In the genomic region with DNA sequence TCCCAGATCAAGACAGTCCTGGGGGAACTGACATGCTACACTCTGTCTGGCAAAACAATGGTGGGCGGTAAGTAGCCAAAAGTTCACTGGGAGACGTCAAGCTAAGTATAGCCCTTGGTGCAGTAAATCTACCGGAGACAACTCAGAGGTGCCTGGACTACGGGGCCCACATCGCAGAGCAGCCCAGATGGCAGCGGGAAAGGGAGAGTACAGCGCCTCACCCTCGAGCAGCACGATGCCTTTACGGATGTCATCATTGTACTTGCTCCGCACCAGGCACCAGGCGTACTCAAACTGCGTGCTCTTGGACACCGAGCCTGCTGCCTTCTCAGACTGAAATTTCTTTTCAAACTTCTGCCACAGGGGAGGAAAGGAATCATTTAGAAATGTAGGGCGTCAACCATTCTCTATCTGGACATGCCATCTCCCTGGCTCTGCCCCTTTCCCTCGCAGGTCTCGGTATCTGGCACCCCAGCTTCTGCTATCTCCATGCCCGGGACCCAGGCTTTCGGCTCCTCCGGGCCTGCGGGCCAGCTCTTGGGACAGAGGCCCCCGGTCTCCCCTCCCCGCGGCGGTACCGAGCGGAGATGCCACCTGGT, we compare ENCODE assay signal across 1 cellular context.
A peak's percentile ranks its signal among the peaks of the same experiment; 100 is the strongest.
TF ChIP-seq lines count a peak whose summit lies in the region.

No MANE protein-coding gene starts in this region.

TF ChIP-seq in K562, 482 proteins besides CTCF, POLR2A, EP300 and RAD21 (continues in another document):
- TF ChIP-seq TOE1 (IDR thresholded peaks at IDR 0.05; ENCODE audit: borderline replicate concordance) (peak; percentile 52; the same call in 1 of the 2 replicates), TOE1 (CRISPR knock-in tag; IDR thresholded peaks at IDR 0.05; ENCODE audit: borderline replicate concordance, low read depth) (no peak), ZNF668 (CRISPR knock-in tag; IDR thresholded peaks at IDR 0.05) (no peak), CBFA2T3 (IDR thresholded peaks at IDR 0.05) (peak; percentile 62), SPI1 (IDR thresholded peaks at IDR 0.05; ENCODE audit: borderline replicate concordance, low read depth, low read length) (no peak), MYNN (IDR thresholded peaks at IDR 0.05) (0 out of 2 replicates have a peak, but pooled peaks have one; percentile 45), MYNN (CRISPR knock-in tag; IDR thresholded peaks at IDR 0.05) (no peak), CCNT2 (IDR thresholded peaks at IDR 0.05; ENCODE audit: borderline replicate concordance, extremely low read depth, insufficient read length, low read depth, low read length) (peak; percentile 59), CBX1 (IDR thresholded peaks at IDR 0.05; ENCODE audit: low read depth) (no peak), TBL1XR1 (IDR thresholded peaks at IDR 0.05; ENCODE audit: low read length in 2 of 2) (peak in 1 of 2 experiments; percentile 36; a peak in 1 of 4 replicates), NEUROD1 (IDR thresholded peaks at IDR 0.05; ENCODE audit: borderline replicate concordance, low read depth, low read length, partially characterized antibody) (no peak), MAFF (IDR thresholded peaks at IDR 0.05; ENCODE audit: low read length) (no peak), ZBTB7A (IDR thresholded peaks at IDR 0.05; ENCODE audit: borderline replicate concordance, control insufficient read depth, low read depth, low read length) (peak; percentile 95), RCOR1 (IDR thresholded peaks at IDR 0.05; ENCODE audit: borderline replicate concordance in 1 of 2, low read depth in 2 of 2, low read length in 2 of 2) (peak; percentile 32 to 52; a peak in 2 of 4 replicates), KAT2B (IDR thresholded peaks at IDR 0.05; ENCODE audit: low read depth, low read length) (no peak), HMGN3 (IDR thresholded peaks at IDR 0.05; ENCODE audit: borderline replicate concordance, extremely low read depth, insufficient read length, low read depth, low read length) (peak; percentile 73), SUPT5H (IDR thresholded peaks at IDR 0.05) (no peak), FOXJ3 (CRISPR knock-in tag; IDR thresholded peaks at IDR 0.05) (no peak), HNRNPL (IDR thresholded peaks at IDR 0.05; ENCODE audit: low read depth, low read length) (no peak), ZNF551 (CRISPR knock-in tag; IDR thresholded peaks at IDR 0.05) (no peak), ZNF79 (CRISPR knock-in tag; IDR thresholded peaks at IDR 0.05; ENCODE audit: low read depth) (no peak), SOX6 (IDR thresholded peaks at IDR 0.05) (no peak), RBM15 (IDR thresholded peaks at IDR 0.05; ENCODE audit: insufficient read depth, low read length) (no peak), ZFP1 (CRISPR knock-in tag; IDR thresholded peaks at IDR 0.05) (no peak), CXXC5 (CRISPR knock-in tag; IDR thresholded peaks at IDR 0.05) (peak; percentile 69; the same call in 1 of the 2 replicates), PHF21A (IDR thresholded peaks at IDR 0.05; ENCODE audit: borderline replicate concordance, low read depth) (no peak), RBM39 (optimal IDR thresholded peaks at IDR 0.05; ENCODE audit: low read depth, low read length) (no peak), HDAC8 (tag; IDR thresholded peaks at IDR 0.05) (no peak), TEAD4 (IDR thresholded peaks at IDR 0.05; ENCODE audit: low read length) (no peak), TEAD4 (CRISPR knock-in tag; IDR thresholded peaks at IDR 0.05; ENCODE audit: borderline replicate concordance) (no peak), CREBBP (IDR thresholded peaks at IDR 0.05; ENCODE audit: low read depth, low read length) (no peak), ZNF76 (CRISPR knock-in tag; IDR thresholded peaks at IDR 0.05; ENCODE audit: borderline replicate concordance) (0 out of 2 replicates have a peak, but pooled peaks have one; percentile 32), YBX1 (IDR thresholded peaks at IDR 0.05) (no peak), POLR2H (tag; IDR thresholded peaks at IDR 0.05; ENCODE audit: low read depth) (no peak), RBBP5 (IDR thresholded peaks at IDR 0.05; ENCODE audit: borderline replicate concordance, insufficient read depth, low read length, poor library complexity, severe bottlenecking) (peak; percentile 6), WHSC1 (IDR thresholded peaks at IDR 0.05; ENCODE audit: low read length) (no peak), ZNF324 (CRISPR knock-in tag; IDR thresholded peaks at IDR 0.05) (no peak), U2AF1 (optimal IDR thresholded peaks at IDR 0.05; ENCODE audit: low read depth, low read length) (no peak), LCOR (CRISPR knock-in tag; IDR thresholded peaks at IDR 0.05) (0 out of 2 replicates have a peak, but pooled peaks have one; percentile 18), ATF7 (IDR thresholded peaks at IDR 0.05) (0 out of 2 replicates have a peak, but pooled peaks have one; percentile 45), KLF16 (IDR thresholded peaks at IDR 0.05) (no peak), FIP1L1 (IDR thresholded peaks at IDR 0.05; ENCODE audit: low read depth, low read length, poor library complexity, severe bottlenecking) (peak; percentile 28), DIDO1 (tag; IDR thresholded peaks at IDR 0.05; ENCODE audit: low read depth) (no peak), SRSF7 (optimal IDR thresholded peaks at IDR 0.05; ENCODE audit: low read depth, low read length) (no peak), EGR1 (conservative IDR thresholded peaks at IDR 0.05) (peak; percentile 17; the same call in 1 of the 2 replicates), MAFK (IDR thresholded peaks at IDR 0.05; ENCODE audit: low read length) (0 out of 2 replicates have a peak, but pooled peaks have one; percentile 8), NCOR1 (IDR thresholded peaks at IDR 0.05) (peak; percentile 57; the same call in 1 of the 2 replicates), TAF15 (IDR thresholded peaks at IDR 0.05; ENCODE audit: low read depth, low read length) (no peak), CEBPG (CRISPR knock-in tag; IDR thresholded peaks at IDR 0.05) (no peak), CEBPG (tag; conservative IDR thresholded peaks at IDR 0.05 in 1 of 2, IDR thresholded peaks at IDR 0.05 in 1 of 2) (0 out of 4 replicates have a peak, but pooled peaks of 1 of the 2 experiments have one; percentile 9), KAT8 (IDR thresholded peaks at IDR 0.05; ENCODE audit: low read depth) (no peak), XRCC5 (IDR thresholded peaks at IDR 0.05; ENCODE audit: low read depth, low read length) (no peak), FUS (optimal IDR thresholded peaks at IDR 0.05; ENCODE audit: low read depth, low read length) (no peak), SRSF9 (IDR thresholded peaks at IDR 0.05; ENCODE audit: borderline replicate concordance, low read depth, low read length) (no peak), JUND (IDR thresholded peaks at IDR 0.05; ENCODE audit: borderline replicate concordance, low read depth, low read length) (0 out of 2 replicates have a peak, but pooled peaks have one; percentile 43), JUND (tag; IDR thresholded peaks at IDR 0.05; ENCODE audit: borderline replicate concordance, low read depth, low read length) (no peak; the same call in 2 of the 3 replicates), MEF2D (tag; conservative IDR thresholded peaks at IDR 0.05; ENCODE audit: low read depth) (0 out of 2 replicates have a peak, but pooled peaks have one; percentile 21), FOXM1 (IDR thresholded peaks at IDR 0.05; ENCODE audit: low read depth) (no peak), FOXM1 (CRISPR knock-in tag; IDR thresholded peaks at IDR 0.05; ENCODE audit: low read depth) (peak; percentile 55; the same call in 1 of the 2 replicates), ZNF239 (CRISPR knock-in tag; IDR thresholded peaks at IDR 0.05) (no peak), NCOA4 (IDR thresholded peaks at IDR 0.05; ENCODE audit: partially characterized antibody) (no peak)
- TF ChIP-seq, protein P1, sequence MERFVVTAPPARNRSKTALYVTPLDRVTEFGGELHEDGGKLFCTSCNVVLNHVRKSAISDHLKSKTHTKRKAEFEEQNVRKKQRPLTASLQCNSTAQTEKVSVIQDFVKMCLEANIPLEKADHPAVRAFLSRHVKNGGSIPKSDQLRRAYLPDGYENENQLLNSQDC (CRISPR knock-in tag; IDR thresholded peaks at IDR 0.05) = no peak
- TF ChIP-seq, protein P2, sequence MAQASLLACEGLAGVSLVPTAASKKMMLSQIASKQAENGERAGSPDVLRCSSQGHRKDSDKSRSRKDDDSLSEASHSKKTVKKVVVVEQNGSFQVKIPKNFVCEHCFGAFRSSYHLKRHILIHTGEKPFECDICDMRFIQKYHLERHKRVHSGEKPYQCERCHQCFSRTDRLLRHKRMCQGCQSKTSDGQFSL (CRISPR knock-in tag; IDR thresholded peaks at IDR 0.05) = 0 out of 2 replicates have a peak, but pooled peaks have one; percentile 23
- TF ChIP-seq, protein P2 (tag; IDR thresholded peaks at IDR 0.05) = no peak
- TF ChIP-seq, protein P3, sequence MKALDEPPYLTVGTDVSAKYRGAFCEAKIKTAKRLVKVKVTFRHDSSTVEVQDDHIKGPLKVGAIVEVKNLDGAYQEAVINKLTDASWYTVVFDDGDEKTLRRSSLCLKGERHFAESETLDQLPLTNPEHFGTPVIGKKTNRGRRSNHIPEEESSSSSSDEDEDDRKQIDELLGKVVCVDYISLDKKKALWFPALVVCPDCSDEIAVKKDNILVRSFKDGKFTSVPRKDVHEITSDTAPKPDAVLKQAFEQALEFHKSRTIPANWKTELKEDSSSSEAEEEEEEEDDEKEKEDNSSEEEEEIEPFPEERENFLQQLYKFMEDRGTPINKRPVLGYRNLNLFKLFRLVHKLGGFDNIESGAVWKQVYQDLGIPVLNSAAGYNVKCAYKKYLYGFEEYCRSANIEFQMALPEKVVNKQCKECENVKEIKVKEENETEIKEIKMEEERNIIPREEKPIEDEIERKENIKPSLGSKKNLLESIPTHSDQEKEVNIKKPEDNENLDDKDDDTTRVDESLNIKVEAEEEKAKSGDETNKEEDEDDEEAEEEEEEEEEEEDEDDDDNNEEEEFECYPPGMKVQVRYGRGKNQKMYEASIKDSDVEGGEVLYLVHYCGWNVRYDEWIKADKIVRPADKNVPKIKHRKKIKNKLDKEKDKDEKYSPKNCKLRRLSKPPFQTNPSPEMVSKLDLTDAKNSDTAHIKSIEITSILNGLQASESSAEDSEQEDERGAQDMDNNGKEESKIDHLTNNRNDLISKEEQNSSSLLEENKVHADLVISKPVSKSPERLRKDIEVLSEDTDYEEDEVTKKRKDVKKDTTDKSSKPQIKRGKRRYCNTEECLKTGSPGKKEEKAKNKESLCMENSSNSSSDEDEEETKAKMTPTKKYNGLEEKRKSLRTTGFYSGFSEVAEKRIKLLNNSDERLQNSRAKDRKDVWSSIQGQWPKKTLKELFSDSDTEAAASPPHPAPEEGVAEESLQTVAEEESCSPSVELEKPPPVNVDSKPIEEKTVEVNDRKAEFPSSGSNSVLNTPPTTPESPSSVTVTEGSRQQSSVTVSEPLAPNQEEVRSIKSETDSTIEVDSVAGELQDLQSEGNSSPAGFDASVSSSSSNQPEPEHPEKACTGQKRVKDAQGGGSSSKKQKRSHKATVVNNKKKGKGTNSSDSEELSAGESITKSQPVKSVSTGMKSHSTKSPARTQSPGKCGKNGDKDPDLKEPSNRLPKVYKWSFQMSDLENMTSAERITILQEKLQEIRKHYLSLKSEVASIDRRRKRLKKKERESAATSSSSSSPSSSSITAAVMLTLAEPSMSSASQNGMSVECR (CRISPR knock-in tag; IDR thresholded peaks at IDR 0.05) = no peak
- TF ChIP-seq, protein P4, sequence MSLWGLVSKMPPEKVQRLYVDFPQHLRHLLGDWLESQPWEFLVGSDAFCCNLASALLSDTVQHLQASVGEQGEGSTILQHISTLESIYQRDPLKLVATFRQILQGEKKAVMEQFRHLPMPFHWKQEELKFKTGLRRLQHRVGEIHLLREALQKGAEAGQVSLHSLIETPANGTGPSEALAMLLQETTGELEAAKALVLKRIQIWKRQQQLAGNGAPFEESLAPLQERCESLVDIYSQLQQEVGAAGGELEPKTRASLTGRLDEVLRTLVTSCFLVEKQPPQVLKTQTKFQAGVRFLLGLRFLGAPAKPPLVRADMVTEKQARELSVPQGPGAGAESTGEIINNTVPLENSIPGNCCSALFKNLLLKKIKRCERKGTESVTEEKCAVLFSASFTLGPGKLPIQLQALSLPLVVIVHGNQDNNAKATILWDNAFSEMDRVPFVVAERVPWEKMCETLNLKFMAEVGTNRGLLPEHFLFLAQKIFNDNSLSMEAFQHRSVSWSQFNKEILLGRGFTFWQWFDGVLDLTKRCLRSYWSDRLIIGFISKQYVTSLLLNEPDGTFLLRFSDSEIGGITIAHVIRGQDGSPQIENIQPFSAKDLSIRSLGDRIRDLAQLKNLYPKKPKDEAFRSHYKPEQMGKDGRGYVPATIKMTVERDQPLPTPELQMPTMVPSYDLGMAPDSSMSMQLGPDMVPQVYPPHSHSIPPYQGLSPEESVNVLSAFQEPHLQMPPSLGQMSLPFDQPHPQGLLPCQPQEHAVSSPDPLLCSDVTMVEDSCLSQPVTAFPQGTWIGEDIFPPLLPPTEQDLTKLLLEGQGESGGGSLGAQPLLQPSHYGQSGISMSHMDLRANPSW (CRISPR knock-in tag; IDR thresholded peaks at IDR 0.05) = no peak; the same call in 1 of the 2 replicates
- TF ChIP-seq, protein P5, sequence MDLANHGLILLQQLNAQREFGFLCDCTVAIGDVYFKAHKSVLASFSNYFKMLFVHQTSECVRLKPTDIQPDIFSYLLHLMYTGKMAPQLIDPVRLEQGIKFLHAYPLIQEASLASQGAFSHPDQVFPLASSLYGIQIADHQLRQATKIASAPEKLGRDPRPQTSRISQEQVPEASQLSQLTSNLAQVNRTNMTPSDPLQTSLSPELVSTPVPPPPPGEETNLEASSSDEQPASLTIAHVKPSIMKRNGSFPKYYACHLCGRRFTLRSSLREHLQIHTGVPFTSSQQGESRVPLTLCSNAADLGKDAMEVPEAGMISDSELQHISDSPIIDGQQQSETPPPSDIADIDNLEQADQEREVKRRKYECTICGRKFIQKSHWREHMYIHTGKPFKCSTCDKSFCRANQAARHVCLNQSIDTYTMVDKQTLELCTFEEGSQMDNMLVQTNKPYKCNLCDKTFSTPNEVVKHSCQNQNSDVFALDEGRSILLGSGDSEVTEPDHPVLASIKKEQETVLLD (IDR thresholded peaks at IDR 0.05) = 0 out of 2 replicates have a peak, but pooled peaks have one; percentile 40
- TF ChIP-seq, protein P6, sequence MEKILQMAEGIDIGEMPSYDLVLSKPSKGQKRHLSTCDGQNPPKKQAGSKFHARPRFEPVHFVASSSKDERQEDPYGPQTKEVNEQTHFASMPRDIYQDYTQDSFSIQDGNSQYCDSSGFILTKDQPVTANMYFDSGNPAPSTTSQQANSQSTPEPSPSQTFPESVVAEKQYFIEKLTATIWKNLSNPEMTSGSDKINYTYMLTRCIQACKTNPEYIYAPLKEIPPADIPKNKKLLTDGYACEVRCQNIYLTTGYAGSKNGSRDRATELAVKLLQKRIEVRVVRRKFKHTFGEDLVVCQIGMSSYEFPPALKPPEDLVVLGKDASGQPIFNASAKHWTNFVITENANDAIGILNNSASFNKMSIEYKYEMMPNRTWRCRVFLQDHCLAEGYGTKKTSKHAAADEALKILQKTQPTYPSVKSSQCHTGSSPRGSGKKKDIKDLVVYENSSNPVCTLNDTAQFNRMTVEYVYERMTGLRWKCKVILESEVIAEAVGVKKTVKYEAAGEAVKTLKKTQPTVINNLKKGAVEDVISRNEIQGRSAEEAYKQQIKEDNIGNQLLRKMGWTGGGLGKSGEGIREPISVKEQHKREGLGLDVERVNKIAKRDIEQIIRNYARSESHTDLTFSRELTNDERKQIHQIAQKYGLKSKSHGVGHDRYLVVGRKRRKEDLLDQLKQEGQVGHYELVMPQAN (IDR thresholded peaks at IDR 0.05; ENCODE audit: borderline replicate concordance) = no peak
